Comparison of ENCODE assay signal across 16 cellular contexts in genomic region chrX:149073464-149073863, GRCh38.
DNase-seq lines count a peak whose midpoint lies in the region; ATAC-seq, FAIRE-seq and TF ChIP-seq lines count a peak whose summit lies in the region.
"Had no signal": no experiment of that assay in that cellular context is flagged by ENCODE, and none has a peak within 500 bp of the region (broad histone marks: within the 10 kb centered on the region; RNA-seq: fewer than 3 reads in every experiment).

No MANE protein-coding gene starts in this region.

- ATAC-seq in RWPE2 (ENCODE audit: low read depth) (peak; percentile 92), foreskin keratinocyte (peak; percentile 95), GM18867 (IDR thresholded peaks at IDR 0.05; ENCODE audit: unreplicated experiment) (no peak)

- H3K4me1 ChIP-seq in GM23248 (ENCODE audit: insufficient read depth) (no peaks in the 10 kb centered on the region; the same call in 1 of the 2 replicates), RWPE2 (ENCODE audit: insufficient read depth, poor library complexity, severe bottlenecking) (no peaks in the 10 kb centered on the region), foreskin keratinocyte (no peaks in the 10 kb centered on the region)

- no peak overlapping the region for H3K4me2 ChIP-seq in GM23248 (ENCODE audit: unreplicated experiment)

- H3K4me3 ChIP-seq in GM23248 = no peak overlapping the region
- no peak overlapping the region for H3K4me3 ChIP-seq in RWPE2 (ENCODE audit: severe bottlenecking)
- H3K4me3 ChIP-seq in bronchial epithelial cell (ENCODE audit: low read depth, low read length) = no peak overlapping the region

- peak; percentile 3 for DNase-seq in GM23248
- no peak for DNase-seq in RWPE2 (ENCODE audit: low spot score)
- DNase-seq in bronchial epithelial cell (ENCODE audit: low read depth) = peak; percentile 49
- DNase-seq in foreskin keratinocyte = peak; percentile 53 to 69
- no peak for DNase-seq in RCC 7860 (ENCODE audit: low spot score)
- no peak for DNase-seq in NCI-H1105 (lab: John Stamatoyannopoulos, UW)
- DNase-seq in Ammon's horn (ENCODE audit: low spot score) = no peak
- DNase-seq: ACHN; C1 segment of cervical spinal cord; Calu3; CD4-positive, alpha-beta T cell; DMS 273 treated with DMSO at 0.1 percent for 48 hours; HCEC 1CT; IMR-90 had no signal

- H3K79me2 ChIP-seq in GM23248 (ENCODE audit: insufficient read depth) = no peaks in the 10 kb centered on the region

- no peak overlapping the region for H3K9ac ChIP-seq in GM23248

- no peaks in the 10 kb centered on the region for H3K36me3 ChIP-seq in GM23248 (ENCODE audit: low read depth)
- H3K36me3 ChIP-seq in RWPE2 (ENCODE audit: low read depth) = no peaks in the 10 kb centered on the region
- no peaks in the 10 kb centered on the region for H3K36me3 ChIP-seq in bronchial epithelial cell (ENCODE audit: control insufficient read depth, insufficient read depth, low read length)

- H2AFZ ChIP-seq in GM23248 = no peak overlapping the region

- no peaks in the 10 kb centered on the region for H3K27me3 ChIP-seq in GM23248 (replicated peaks; ENCODE audit: insufficient read depth)
- no peaks in the 10 kb centered on the region for H3K27me3 ChIP-seq in RWPE2 (ENCODE audit: insufficient read depth, poor library complexity, severe bottlenecking)
- no peaks in the 10 kb centered on the region for H3K27me3 ChIP-seq in bronchial epithelial cell (ENCODE audit: control insufficient read depth, insufficient read depth, low read length)
- H3K27me3 ChIP-seq in foreskin keratinocyte = no peaks in the 10 kb centered on the region

- TF ChIP-seq CTCF in RWPE2 (IDR thresholded peaks at IDR 0.05; ENCODE audit: poor library complexity, severe bottlenecking) (no peak), bronchial epithelial cell (IDR thresholded peaks at IDR 0.05; ENCODE audit: insufficient read depth, low read length, severe bottlenecking) (no peak), foreskin keratinocyte (conservative IDR thresholded peaks at IDR 0.05) (no peak)

- FAIRE-seq in bronchial epithelial cell (lab: Jason Lieb, UNC) = no peak
- no peak for FAIRE-seq in RCC 7860 (lab: Jason Lieb, UNC)
- FAIRE-seq: GM12891 had no signal

- in situ Hi-C loops in GM23248 (cut with MboI) = no loop called here

- 63 to 77% methylated on average over 3 of the region's 3 CpGs for WGBS in GM23248 (ENCODE audit: low coverage in 1 of 2, low lambda C conversion rate in 2 of 2, missing lambda C conversion rate in 2 of 2), 2 experiments

- no peaks in the 10 kb centered on the region for H3F3A ChIP-seq in GM23248 (ENCODE audit: insufficient read depth)

- H4K20me1 ChIP-seq in GM23248 (ENCODE audit: insufficient read depth) = no peaks in the 10 kb centered on the region

- H3K27ac ChIP-seq in GM23248 (no peak overlapping the region), RWPE2 (ENCODE audit: poor library complexity, severe bottlenecking) (no peak overlapping the region), foreskin keratinocyte (no peak overlapping the region)

- H3K9me2 ChIP-seq in GM23248 (ENCODE audit: insufficient read depth) = no peaks in the 10 kb centered on the region

- no peaks in the 10 kb centered on the region for H3K9me3 ChIP-seq in GM23248 (ENCODE audit: low read depth)
- no peaks in the 10 kb centered on the region for H3K9me3 ChIP-seq in RWPE2 (ENCODE audit: severe bottlenecking)

Comparison
In these comparisons a context has a peak if more than half of its experiments do, and no peak if none do; other contexts are left out.
1. DNase-seq: peak in GM23248 (single experiment), bronchial epithelial cell (single experiment) and foreskin keratinocyte (2 of 2); none in RWPE2 (single experiment), RCC 7860 (single experiment), NCI-H1105 (single experiment) and Ammon's horn (single experiment).